ENCODE assay signal across 8 cellular contexts in the genomic region with DNA sequence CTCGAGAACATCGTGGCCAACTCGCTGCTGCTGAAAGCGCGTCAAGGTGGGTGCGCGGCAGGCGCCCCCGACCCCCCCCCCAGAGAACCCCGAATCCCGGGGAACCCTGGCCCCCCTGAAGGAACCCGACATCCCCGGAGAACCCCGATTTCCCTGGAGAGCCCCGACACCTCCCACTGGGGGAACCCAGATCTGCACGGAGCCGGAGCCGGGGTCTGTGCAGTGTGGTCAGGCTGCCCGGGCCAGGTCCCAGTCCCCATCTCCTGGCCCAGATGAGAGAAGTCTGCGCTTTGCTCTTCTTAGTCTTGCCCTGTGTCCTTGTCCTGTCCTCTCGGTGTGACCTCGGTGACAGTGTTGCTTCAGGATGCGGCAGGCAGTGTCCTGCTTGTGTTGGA. TPM values are rescaled to one million over a fixed set of nuclear protein-coding genes. Genes with fewer than 3 reads are reported as not detected.
A peak's percentile ranks its signal among the peaks of the same experiment; 100 is the strongest.
DNase-seq lines count a peak whose midpoint lies in the region; ATAC-seq and TF ChIP-seq lines count a peak whose summit lies in the region.

No MANE protein-coding gene starts in this region.

- 3% methylated on average over 4 of the region's 23 CpGs for WGBS in prostate gland

- no peak for TF ChIP-seq POLR2A in prostate gland (IDR thresholded peaks at IDR 0.05)

- H3K36me3 ChIP-seq in prostate gland: no peaks in the 10 kb centered on the region

- ATAC-seq in GM18867 (IDR thresholded peaks at IDR 0.05; ENCODE audit: unreplicated experiment) (peak; percentile 0), foreskin keratinocyte (no peak), GM19395 (IDR thresholded peaks at IDR 0.05; ENCODE audit: unreplicated experiment) (no peak), HG02852 (IDR thresholded peaks at IDR 0.05; ENCODE audit: unreplicated experiment) (no peak)

- peak overlapping the region; percentile 97 for H3K4me3 ChIP-seq in prostate gland

- intact Hi-C loops in prostate gland (cut with DNase I): loop anchor here (5.0 kb wide), 2 partner anchors 202 to 547 kb away; a partner anchor contains a TSS

- H3K27ac ChIP-seq in foreskin keratinocyte: peak overlapping the region; percentile 25
- H3K27ac ChIP-seq in prostate gland: peak overlapping the region; percentile 71 to 72

- H3K27me3 ChIP-seq in foreskin keratinocyte (no peaks in the 10 kb centered on the region), prostate gland (replicated peaks; ENCODE audit: insufficient read depth) (no peaks in the 10 kb centered on the region)

- TF ChIP-seq CTCF in foreskin keratinocyte (conservative IDR thresholded peaks at IDR 0.05): no peak
- TF ChIP-seq CTCF in prostate gland (IDR thresholded peaks at IDR 0.05): no peak

- H3K4me1 ChIP-seq in foreskin keratinocyte (peaks cover 5% of the 10 kb centered on the region), prostate gland (replicated peaks) (no peaks in the 10 kb centered on the region)

- DNase-seq in SW480 (ENCODE audit: low spot score) (peak; percentile 20), foreskin keratinocyte (no peak), prostate gland (ENCODE audit: low spot score) (no peak), COR-L47 (lab: John Stamatoyannopoulos, UW) (no peak), NCI-H345 treated with DMSO at 0.1 percent for 48 hours (lab: John Stamatoyannopoulos, UW; ENCODE audit: unreplicated experiment) (no peak)

- H3K9me3 ChIP-seq in prostate gland: no peaks in the 10 kb centered on the region

RNA-seq across cellular contexts. Expression of a gene that starts 0.7 kb away (rescaled TPM):
- total RNA-seq in foreskin keratinocyte (2.7 and 2.8 TPM in 2 replicates), prostate gland (10 to 100 TPM in 1 of 2 donors, 1 to 10 TPM in 1; 3.4 to 18.9 TPM)
- 1.8 and 2.0 TPM in 2 replicates for polyA plus RNA-seq in foreskin keratinocyte

RNA-seq across cellular contexts. Expression of a gene that starts 0.9 kb away (rescaled TPM):
- total RNA-seq in foreskin keratinocyte (42.2 and 52.5 TPM in 2 replicates), prostate gland (10 to 100 TPM; 16.0 to 17.8 TPM)
- 27.3 and 34.3 TPM in 2 replicates for polyA plus RNA-seq in foreskin keratinocyte
